ENCODE assay signal across 12 cellular contexts in genomic region chr1:94865369-94865768, GRCh38. TPM values are rescaled to one million over a fixed set of nuclear protein-coding genes. Genes with fewer than 3 reads are reported as not detected.
DNase-seq lines count a peak whose midpoint lies in the region; ATAC-seq and TF ChIP-seq lines count a peak whose summit lies in the region.
"Had no signal": no experiment of that assay in that cellular context is flagged by ENCODE, and none has a peak within 500 bp of the region (broad histone marks: within the 10 kb centered on the region; RNA-seq: fewer than 3 reads in every experiment).

No MANE protein-coding gene starts in this region.

- peaks cover 64% of the 10 kb centered on the region for H3K4me1 ChIP-seq in vagina

- peak; percentile 53 for ATAC-seq in Right ventricle myocardium inferior
- ATAC-seq in HG03571 (IDR thresholded peaks at IDR 0.05; ENCODE audit: unreplicated experiment): no peak
- ATAC-seq: T-helper 17 cell had no signal

- H3K4me3 ChIP-seq in fibroblast of the aortic adventitia (ENCODE audit: low read depth, low read length): no peak overlapping the region
- H3K4me3 ChIP-seq in vagina: peak overlapping the region in 1 of 2 donors; percentile 10

- H3K27me3 ChIP-seq in vagina: no peaks in the 10 kb centered on the region

- peaks cover 38% of the 10 kb centered on the region for H3K4me1 Mint-ChIP-seq in neural crest cell
- H3K4me1 Mint-ChIP-seq in activated naive CD4-positive, alpha-beta T cell treated with anti-CD3 and anti-CD28 coated beads for 36 hours (ENCODE audit: low read depth): no peaks in the 10 kb centered on the region
- H3K4me1 Mint-ChIP-seq: activated naive CD4-positive, alpha-beta T cell treated with anti-CD3 and anti-CD28 coated beads, Interleukin-2, amount 50 U/mL, for 24 hours had no signal

- peak overlapping the region; percentile 97 for H3K27ac ChIP-seq in vagina

- no peak for DNase-seq in Right ventricle myocardium inferior (ENCODE audit: missing footprints)
- no peak for DNase-seq in cardiac septum (ENCODE audit: low spot score)
- DNase-seq in fibroblast of the aortic adventitia (ENCODE audit: low read depth): peak; percentile 84
- no peak for DNase-seq in neural crest cell (ENCODE audit: low read depth, low spot score)
- no peak for DNase-seq in vagina (ENCODE audit: extremely low spot score in 2 of 2)
- no peak for DNase-seq in activated naive CD4-positive, alpha-beta T cell treated with anti-CD3 and anti-CD28 coated beads for 36 hours
- DNase-seq in NCI-H524 (lab: John Stamatoyannopoulos, UW): no peak
- DNase-seq: NCI-H1694 treated with DMSO at 0.1 percent for 48 hours, T-helper 17 cell had no signal

- CTCF ChIA-PET in activated naive CD4-positive, alpha-beta T cell treated with anti-CD3 and anti-CD28 coated beads for 36 hours (lab: Charles Lee): interaction anchor here (1.7 to 3.8 kb wide), 2 partner anchors 11 to 179 kb away, joined by 4 to 22 read pairs; no protein-coding TSS in a partner anchor

- no peaks in the 10 kb centered on the region for H3K9me3 Mint-ChIP-seq in neural crest cell
- H3K9me3 Mint-ChIP-seq in activated naive CD4-positive, alpha-beta T cell treated with anti-CD3 and anti-CD28 coated beads for 36 hours: no peaks in the 10 kb centered on the region
- H3K9me3 Mint-ChIP-seq: activated naive CD4-positive, alpha-beta T cell treated with anti-CD3 and anti-CD28 coated beads, Interleukin-2, amount 50 U/mL, for 24 hours had no signal

- peak overlapping the region; percentile 35 for H3K27ac Mint-ChIP-seq in neural crest cell (ENCODE audit: unreplicated experiment)
- no peak overlapping the region for H3K27ac Mint-ChIP-seq in activated naive CD4-positive, alpha-beta T cell treated with anti-CD3 and anti-CD28 coated beads for 36 hours
- H3K27ac Mint-ChIP-seq: activated naive CD4-positive, alpha-beta T cell treated with anti-CD3 and anti-CD28 coated beads, Interleukin-2, amount 50 U/mL, for 24 hours; T-helper 17 cell had no signal

- no peaks in the 10 kb centered on the region for H3K27me3 Mint-ChIP-seq in neural crest cell (ENCODE audit: low read depth)
- no peaks in the 10 kb centered on the region for H3K27me3 Mint-ChIP-seq in activated naive CD4-positive, alpha-beta T cell treated with anti-CD3 and anti-CD28 coated beads for 36 hours (ENCODE audit: low read depth)
- H3K27me3 Mint-ChIP-seq: activated naive CD4-positive, alpha-beta T cell treated with anti-CD3 and anti-CD28 coated beads, Interleukin-2, amount 50 U/mL, for 24 hours had no signal

- H3K9me3 ChIP-seq in vagina: no peaks in the 10 kb centered on the region

- intact Hi-C loops in Right ventricle myocardium inferior (cut with DNase I) (no loop called here), cardiac septum (cut with DNase I) (loop anchor here (2.0 kb wide), 1 partner anchor 61 kb away; the partner anchor contains the start of gene CNN3), vagina (cut with DNase I) (no loop called here)
- intact Hi-C loops in activated naive CD4-positive, alpha-beta T cell treated with anti-CD3 and anti-CD28 coated beads for 36 hours (cut with micrococcal nuclease): no loop called here

- TF ChIP-seq POLR2A in vagina (IDR thresholded peaks at IDR 0.05): no peak

- TF ChIP-seq CTCF in fibroblast of the aortic adventitia (IDR thresholded peaks at IDR 0.05; ENCODE audit: insufficient read depth, low read length) (no peak), neural crest cell (conservative IDR thresholded peaks at IDR 0.05) (no peak), vagina (IDR thresholded peaks at IDR 0.05) (no peak)

- no peaks in the 10 kb centered on the region for H3K36me3 ChIP-seq in vagina

- H3K36me3 Mint-ChIP-seq in neural crest cell (ENCODE audit: low read depth): no peaks in the 10 kb centered on the region
- no peaks in the 10 kb centered on the region for H3K36me3 Mint-ChIP-seq in activated naive CD4-positive, alpha-beta T cell treated with anti-CD3 and anti-CD28 coated beads for 36 hours (ENCODE audit: low read depth)
- H3K36me3 Mint-ChIP-seq: activated naive CD4-positive, alpha-beta T cell treated with anti-CD3 and anti-CD28 coated beads, Interleukin-2, amount 50 U/mL, for 24 hours had no signal

- H3K4me3 Mint-ChIP-seq in neural crest cell: no peak overlapping the region
- H3K4me3 Mint-ChIP-seq in activated naive CD4-positive, alpha-beta T cell treated with anti-CD3 and anti-CD28 coated beads for 36 hours: no peak overlapping the region
- H3K4me3 Mint-ChIP-seq: activated naive CD4-positive, alpha-beta T cell treated with anti-CD3 and anti-CD28 coated beads, Interleukin-2, amount 50 U/mL, for 24 hours; T-helper 17 cell had no signal

RNA-seq across cellular contexts. Expression of gene SLC44A3, which starts 45.2 kb away (rescaled TPM):
- total RNA-seq in Right ventricle myocardium inferior (6.5 TPM), cardiac septum (2.7 TPM), fibroblast of the aortic adventitia (ENCODE audit: low replicate concordance) (1.6 and 2.9 TPM in 2 replicates), neural crest cell (0.64 and 0.77 TPM in 2 replicates), vagina (6.6 TPM)
- not detected for total RNA-seq in activated naive CD4-positive, alpha-beta T cell treated with anti-CD3 and anti-CD28 coated beads for 36 hours
- total RNA-seq: A172 had no signal
